Comparison of ENCODE assay signal across 8 cellular contexts in genomic region chr1:28642056-28642846, GRCh38. TPM values are rescaled to one million over a fixed set of nuclear protein-coding genes. Genes with fewer than 3 reads are reported as not detected.
DNase-seq lines count a peak whose midpoint lies in the region; ATAC-seq and TF ChIP-seq lines count a peak whose summit lies in the region.

No MANE protein-coding gene starts in this region.

- H3K4me3 ChIP-seq in fibroblast of lung (replicated peaks in 1 of 4; ENCODE audit: control extremely low read depth in 1 of 4, insufficient read depth in 1 of 4, low read depth in 3 of 4, low read length in 4 of 4) (peak overlapping the region; percentile 86 to 100 (median 98)), neutrophil (ENCODE audit: low read depth in 1 of 2, low read length in 1 of 2) (peak overlapping the region; percentile 84 to 95)

- H4K20me1 ChIP-seq in fibroblast of lung (ENCODE audit: control insufficient read depth, extremely low read depth, insufficient read depth, low read length): no peaks in the 10 kb centered on the region

- TF ChIP-seq CTCF in fibroblast of lung (conservative IDR thresholded peaks at IDR 0.05 in 1 of 2, IDR thresholded peaks at IDR 0.05 in 1 of 2; ENCODE audit: low read depth in 1 of 2, low read length in 2 of 2) (no peak), neutrophil (IDR thresholded peaks at IDR 0.05) (no peak)

- H3K36me3 ChIP-seq in fibroblast of lung (ENCODE audit: control insufficient read depth, insufficient read depth, low read length) (no peaks in the 10 kb centered on the region), neutrophil (no peaks in the 10 kb centered on the region)

- DNase-seq in DMS 273 (lab: John Stamatoyannopoulos, UW; ENCODE audit: unreplicated experiment) (peak; percentile 75), DMS 273 treated with DMSO at 0.1 percent for 48 hours (lab: John Stamatoyannopoulos, UW) (no peak), SW480 (ENCODE audit: low spot score) (peak; percentile 13), fibroblast of lung (ENCODE audit: low read depth in 2 of 2) (peak in 1 of 2 donors; percentile 8), SHP77 treated with DMSO at 0.1 percent for 48 hours (lab: John Stamatoyannopoulos, UW) (no peak), DMS153 treated with DMSO at 0.1 percent for 48 hours (lab: John Stamatoyannopoulos, UW; ENCODE audit: unreplicated experiment) (no peak)

- H3K9me3 ChIP-seq in fibroblast of lung (ENCODE audit: control insufficient read depth, insufficient read depth, low read depth, low read length) (no peaks in the 10 kb centered on the region), neutrophil (no peaks in the 10 kb centered on the region)

- ATAC-seq in HG02970 (IDR thresholded peaks at IDR 0.05; ENCODE audit: low FRiP score, unreplicated experiment): peak; percentile 36

- peaks cover 7% of the 10 kb centered on the region for H3K79me2 ChIP-seq in fibroblast of lung (ENCODE audit: control insufficient read depth, insufficient read depth, low read length)

- H3K4me1 ChIP-seq in fibroblast of lung (ENCODE audit: control insufficient read depth, extremely low read depth, insufficient read depth, low read length): peaks cover 10% of the 10 kb centered on the region
- peaks cover 33 to 38% of the 10 kb centered on the region in 2 experiments for H3K4me1 ChIP-seq in neutrophil (ENCODE audit: control insufficient read depth in 1 of 2, insufficient read depth in 1 of 2, low read depth in 1 of 2, low read length in 1 of 2)

- H2AFZ ChIP-seq in fibroblast of lung (ENCODE audit: low read length): peak overlapping the region; percentile 100

- H3K27ac ChIP-seq in fibroblast of lung (ENCODE audit: insufficient read depth, low read length): peak overlapping the region; percentile 92
- peak overlapping the region; percentile 96 for H3K27ac ChIP-seq in neutrophil

- H3K9ac ChIP-seq in fibroblast of lung (ENCODE audit: insufficient read depth, low read length): peak overlapping the region; percentile 94

- H3K4me2 ChIP-seq in fibroblast of lung (ENCODE audit: extremely low read depth, insufficient read depth, low read length): peak overlapping the region; percentile 64

- no peaks in the 10 kb centered on the region for H3K27me3 ChIP-seq in fibroblast of lung (ENCODE audit: control insufficient read depth, insufficient read depth, low read length)
- H3K27me3 ChIP-seq in neutrophil: no peaks in the 10 kb centered on the region

RNA-seq across cellular contexts. Expression of gene TAF12, which starts 0.6 kb away (rescaled TPM):
- 52.2 and 52.4 TPM in 2 replicates for total RNA-seq in fibroblast of lung
- 49.7 and 66.2 TPM in 2 replicates for polyA plus RNA-seq in fibroblast of lung
- 38.4 and 41.3 TPM in 2 replicates for polyA plus RNA-seq in fibroblast of lung (2012)
- 2.1 and 8.4 TPM in 2 replicates for polyA minus RNA-seq in fibroblast of lung (ENCODE audit: low replicate concordance)

RNA-seq across cellular contexts. Expression of gene RNU11, which starts 6.1 kb away (rescaled TPM):
- not detected in 2 replicates for total RNA-seq in fibroblast of lung
- polyA plus RNA-seq in fibroblast of lung: not detected in 2 replicates
- polyA plus RNA-seq in fibroblast of lung (2012): not detected in 2 replicates
- not detected in 2 replicates for polyA minus RNA-seq in fibroblast of lung (ENCODE audit: low replicate concordance)

RNA-seq across cellular contexts. Expression of gene GMEB1, which starts 26.3 kb away (rescaled TPM):
- total RNA-seq in fibroblast of lung: 5.4 and 6.2 TPM in 2 replicates
- polyA plus RNA-seq in fibroblast of lung: 8.9 and 9.4 TPM in 2 replicates
- polyA plus RNA-seq in fibroblast of lung (2012): 7.4 and 7.8 TPM in 2 replicates
- 16.5 and 24.7 TPM in 2 replicates for polyA minus RNA-seq in fibroblast of lung (ENCODE audit: low replicate concordance)

RNA-seq across cellular contexts. Expression of gene RAB42, which starts 50.2 kb away (rescaled TPM):
- 4.1 and 5.8 TPM in 2 replicates for total RNA-seq in fibroblast of lung
- 2.7 and 3.4 TPM in 2 replicates for polyA plus RNA-seq in fibroblast of lung
- polyA plus RNA-seq in fibroblast of lung (2012): 2.3 and 2.5 TPM in 2 replicates
- polyA minus RNA-seq in fibroblast of lung (ENCODE audit: low replicate concordance): 2.0 and 2.1 TPM in 2 replicates

Comparison
In these comparisons a context has a peak if more than half of its experiments do, and no peak if none do; other contexts are left out.
1. DNase-seq: peak in DMS 273 (single experiment) and SW480 (single experiment); none in DMS 273 treated with DMSO at 0.1 percent for 48 hours (single experiment), SHP77 treated with DMSO at 0.1 percent for 48 hours (single experiment) and DMS153 treated with DMSO at 0.1 percent for 48 hours (single experiment).